In genomic region chr2:33274524-33274923, GRCh38 we compare ENCODE assay signal across 17 cellular contexts.
"Had no signal": no experiment of that assay in that cellular context is flagged by ENCODE, and none has a peak within 500 bp of the region (broad histone marks: within the 10 kb centered on the region; RNA-seq: fewer than 3 reads in every experiment).

No MANE protein-coding gene starts in this region.

- H3K27me3 ChIP-seq: upper lobe of left lung had no signal

- H3K36me3 ChIP-seq: upper lobe of left lung had no signal

- H3K27ac Mint-ChIP-seq: activated CD4-positive, alpha-beta T cell treated with anti-CD3 and anti-CD28 coated beads, Interleukin-2, amount 10 ng/mL, durations not matched to agents 24 days and 14 days; activated naive CD8-positive, alpha-beta T cell treated with anti-CD3 and anti-CD28 coated beads for 36 hours; activated T-cell treated with anti-CD3 and anti-CD28 coated beads, Interleukin-2, amount 50 U/mL, for 72 hours; memory B cell; T-helper 2 cell treated with Interferon-gamma antibody and Interleukin-4, amounts not matched to agents 5 μg/mL and 100 μg/mL, for 36 hours had no signal

- H3K4me3 Mint-ChIP-seq: activated CD4-positive, alpha-beta T cell treated with anti-CD3 and anti-CD28 coated beads, Interleukin-2, amount 10 ng/mL, durations not matched to agents 24 days and 14 days; activated naive CD8-positive, alpha-beta T cell treated with anti-CD3 and anti-CD28 coated beads for 36 hours; activated T-cell treated with anti-CD3 and anti-CD28 coated beads, Interleukin-2, amount 50 U/mL, for 72 hours; memory B cell; natural killer cell treated with Interleukin-12 subunit alpha and Interleukin-12 subunit beta and Interleukin-15 and Interleukin-18, amount 100 ng/mL, for 72 hours; T-helper 2 cell treated with Interferon-gamma antibody and Interleukin-4, amounts not matched to agents 5 μg/mL and 100 μg/mL, for 36 hours had no signal

- H3K4me1 ChIP-seq: upper lobe of left lung had no signal

- H3K27ac ChIP-seq: upper lobe of left lung had no signal

- H3K9me3 ChIP-seq: upper lobe of left lung had no signal

- H3K36me3 Mint-ChIP-seq: activated naive CD8-positive, alpha-beta T cell treated with anti-CD3 and anti-CD28 coated beads for 36 hours; memory B cell had no signal

- DNase-seq: activated CD4-positive, alpha-beta T cell treated with anti-CD3 and anti-CD28 coated beads, Interleukin-2, amount 10 ng/mL, durations not matched to agents 24 days and 14 days; activated CD4-positive, CD25-positive, alpha-beta regulatory T cell; activated CD8-positive, alpha-beta memory T cell treated with anti-CD3 and anti-CD28 coated beads, Interleukin-2, amount 50 U/mL, for 48 hours; activated naive CD8-positive, alpha-beta T cell treated with anti-CD3 and anti-CD28 coated beads for 36 hours; activated T-cell treated with anti-CD3 and anti-CD28 coated beads, Interleukin-2, amount 50 U/mL, for 72 hours; amygdala; glutamatergic neuron; hypothalamus; kidney; left ventricle myocardium superior; nucleus accumbens; right cardiac atrium; stimulated activated naive CD8-positive, alpha-beta T cell treated with anti-CD3 and anti-CD28 coated beads, Interleukin-15, Interleukin-2, amounts not matched to agents 100 U/mL and 50 U/mL, for 24 hours; upper lobe of left lung had no signal

- H3K9me3 Mint-ChIP-seq: activated CD4-positive, alpha-beta T cell treated with anti-CD3 and anti-CD28 coated beads, Interleukin-2, amount 10 ng/mL, durations not matched to agents 24 days and 14 days; activated naive CD8-positive, alpha-beta T cell treated with anti-CD3 and anti-CD28 coated beads for 36 hours; activated T-cell treated with anti-CD3 and anti-CD28 coated beads, Interleukin-2, amount 50 U/mL, for 72 hours; memory B cell; natural killer cell treated with Interleukin-12 subunit alpha and Interleukin-12 subunit beta and Interleukin-15 and Interleukin-18, amount 100 ng/mL, for 72 hours; T-helper 2 cell treated with Interferon-gamma antibody and Interleukin-4, amounts not matched to agents 5 μg/mL and 100 μg/mL, for 36 hours had no signal

- ATAC-seq: activated T-cell treated with anti-CD3 and anti-CD28 coated beads, Interleukin-2, amount 50 U/mL, for 72 hours; left ventricle myocardium superior; natural killer cell treated with Interleukin-12 subunit alpha and Interleukin-12 subunit beta and Interleukin-15 and Interleukin-18, amount 100 ng/mL, for 72 hours; right cardiac atrium; stimulated activated naive CD8-positive, alpha-beta T cell treated with anti-CD3 and anti-CD28 coated beads, Interleukin-15, Interleukin-2, amounts not matched to agents 100 U/mL and 50 U/mL, for 24 hours had no signal

- H3K4me3 ChIP-seq: upper lobe of left lung had no signal
